ENCODE assay signal across 1 cellular context in the genomic region with DNA sequence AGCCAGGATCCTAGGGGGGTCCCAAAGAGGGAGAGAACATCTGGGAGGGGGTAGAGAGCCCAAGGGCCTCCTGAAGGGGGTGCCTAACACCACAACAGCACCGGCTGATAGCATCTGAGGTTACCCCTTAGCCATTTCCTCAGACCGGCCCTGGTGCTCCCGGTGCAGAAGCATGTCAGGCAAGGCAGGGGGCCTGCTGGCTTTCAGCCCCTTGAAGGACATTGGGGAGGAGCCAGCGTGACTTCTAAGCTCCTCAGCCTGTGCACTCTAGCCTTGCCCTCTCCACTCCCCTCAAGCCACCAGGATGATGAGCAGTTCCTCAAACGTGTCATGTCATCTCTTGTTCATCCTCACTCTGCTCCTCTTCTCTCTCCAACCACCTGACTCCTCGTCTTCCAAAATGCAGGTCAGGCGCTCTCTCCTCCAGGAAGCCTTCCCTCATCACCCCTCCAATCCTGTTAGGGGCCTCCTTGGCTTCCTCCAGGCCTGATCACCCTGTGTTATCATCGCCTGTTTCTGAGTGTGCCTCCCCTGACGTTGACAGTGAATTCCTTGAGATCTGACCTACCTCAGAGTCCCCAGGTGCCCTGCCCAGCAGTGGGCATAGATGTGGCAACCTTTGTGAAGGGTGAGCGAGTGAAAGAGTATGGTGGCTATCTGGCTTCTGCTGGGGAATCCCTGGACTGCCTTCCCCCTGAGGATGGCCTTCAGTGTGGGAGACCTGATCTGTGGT.
TF ChIP-seq lines count a peak whose summit lies in the region.

No MANE protein-coding gene starts in this region.

TF ChIP-seq in K562, 482 proteins besides CTCF, POLR2A, EP300 and RAD21:
- TF ChIP-seq ZBTB7A (IDR thresholded peaks at IDR 0.05; ENCODE audit: borderline replicate concordance, control insufficient read depth, low read depth, low read length), result no peak
- TF ChIP-seq ZKSCAN1 (IDR thresholded peaks at IDR 0.05; ENCODE audit: low read depth, low read length), result no peak
- TF ChIP-seq SAP30 (IDR thresholded peaks at IDR 0.05; ENCODE audit: borderline replicate concordance, insufficient read depth, low read depth, low read length, poor library complexity, severe bottlenecking), result no peak
- no peak for TF ChIP-seq FOXM1 (IDR thresholded peaks at IDR 0.05; ENCODE audit: low read depth)
- TF ChIP-seq FOXM1 (CRISPR knock-in tag; IDR thresholded peaks at IDR 0.05; ENCODE audit: low read depth), result no peak
- TF ChIP-seq ZFP36 (IDR thresholded peaks at IDR 0.05; ENCODE audit: low read depth, low read length, partially characterized antibody), result peak; percentile 69
- no peak for TF ChIP-seq YBX1 (IDR thresholded peaks at IDR 0.05)
